In genomic region chr16:58339452-58339938, GRCh38 we compare ENCODE assay signal across 10 cellular contexts.
A peak's percentile ranks its signal among the peaks of the same experiment; 100 is the strongest.
DNase-seq lines count a peak whose midpoint lies in the region; ATAC-seq, FAIRE-seq and TF ChIP-seq lines count a peak whose summit lies in the region.
"Had no signal": no experiment of that assay in that cellular context is flagged by ENCODE, and none has a peak within 500 bp of the region (broad histone marks: within the 10 kb centered on the region; RNA-seq: fewer than 3 reads in every experiment).

No MANE protein-coding gene starts in this region.

- no peak overlapping the region for H3K27ac ChIP-seq in brain microvascular endothelial cell

- no peaks in the 10 kb centered on the region for H3K9me3 Mint-ChIP-seq in stimulated activated naive B cell treated with anti-CD40 and anti-IgM and Interleukin-4, amounts not matched to agents 10 μg/mL and 1 μg/mL and 100 μg/mL, for 72 hours

- TF ChIP-seq CTCF in brain microvascular endothelial cell (IDR thresholded peaks at IDR 0.05; ENCODE audit: low read depth, low read length, missing control alignments), result peak; percentile 54

- in situ Hi-C loops in brain microvascular endothelial cell (cut with HindIII; ENCODE audit: low pct_ligation_motif_present, low sequenced_read_pairs), result no loop called here

- peak; percentile 11 for DNase-seq in COR-L47 (lab: John Stamatoyannopoulos, UW)
- peak; percentile 59 for DNase-seq in HTR-8/SVneo (ENCODE audit: insufficient read length, low spot score)
- no peak for DNase-seq in brain microvascular endothelial cell
- DNase-seq in kidney tubule cell (ENCODE audit: low spot score), result peak; percentile 49
- no peak for DNase-seq in stimulated activated naive B cell treated with anti-CD40 and anti-IgM and Interleukin-4, amounts not matched to agents 10 μg/mL and 1 μg/mL and 100 μg/mL, for 72 hours
- no peak for DNase-seq in SKM-1 treated with dmso at 0.1 percent for 144 hours (lab: John Stamatoyannopoulos, UW; ENCODE audit: unreplicated experiment)
- DNase-seq: activated CD4-positive, alpha-beta T cell treated with anti-CD3 and anti-CD28 coated beads, Interleukin-2, amount 50 U/mL, for 48 hours; NCI-H510A had no signal

- no peak overlapping the region for H3K4me3 ChIP-seq in brain microvascular endothelial cell (ENCODE audit: low read depth, low read length)

- no peaks in the 10 kb centered on the region for H3K36me3 ChIP-seq in brain microvascular endothelial cell (replicated peaks)

- no peak overlapping the region for H3K27ac Mint-ChIP-seq in stimulated activated naive B cell treated with anti-CD40 and anti-IgM and Interleukin-4, amounts not matched to agents 10 μg/mL and 1 μg/mL and 100 μg/mL, for 72 hours

- peaks cover 10 to 11% of the 10 kb centered on the region in 2 donors for H3K27me3 Mint-ChIP-seq in stimulated activated naive B cell treated with anti-CD40 and anti-IgM and Interleukin-4, amounts not matched to agents 10 μg/mL and 1 μg/mL and 100 μg/mL, for 72 hours

- no peak overlapping the region for H3K4me3 Mint-ChIP-seq in stimulated activated naive B cell treated with anti-CD40 and anti-IgM and Interleukin-4, amounts not matched to agents 10 μg/mL and 1 μg/mL and 100 μg/mL, for 72 hours

- ATAC-seq in stimulated activated naive B cell treated with anti-CD40 and anti-IgM and Interleukin-4, amounts not matched to agents 10 μg/mL and 1 μg/mL and 100 μg/mL, for 72 hours (replicated peaks), result no peak
- ATAC-seq in GM19452 (IDR thresholded peaks at IDR 0.05; ENCODE audit: unreplicated experiment) (no peak), HG02798 (IDR thresholded peaks at IDR 0.05; ENCODE audit: poor library complexity, unreplicated experiment) (no peak)

- no peaks in the 10 kb centered on the region for H3K36me3 Mint-ChIP-seq in stimulated activated naive B cell treated with anti-CD40 and anti-IgM and Interleukin-4, amounts not matched to agents 10 μg/mL and 1 μg/mL and 100 μg/mL, for 72 hours

- H3K27me3 ChIP-seq in brain microvascular endothelial cell (replicated peaks), result no peaks in the 10 kb centered on the region

- FAIRE-seq in HTR-8/SVneo (lab: Jason Lieb, UNC), result peak; percentile 74

- H3K4me1 Mint-ChIP-seq in stimulated activated naive B cell treated with anti-CD40 and anti-IgM and Interleukin-4, amounts not matched to agents 10 μg/mL and 1 μg/mL and 100 μg/mL, for 72 hours, result peaks cover 0 to 7% of the 10 kb centered on the region in 2 donors

Comparison
In these comparisons a context has a peak if more than half of its experiments do, and no peak if none do; other contexts are left out.
1. DNase-seq: peak in COR-L47 (single experiment), HTR-8/SVneo (single experiment) and kidney tubule cell (single experiment); none in brain microvascular endothelial cell (single experiment), stimulated activated naive B cell treated with anti-CD40 and anti-IgM and Interleukin-4, amounts not matched to agents 10 μg/mL and 1 μg/mL and 100 μg/mL, for 72 hours (single experiment) and SKM-1 treated with dmso at 0.1 percent for 144 hours (single experiment).